ENCODE assay signal across 1 cellular context in genomic region chr2:175180701-175181103, GRCh38.
TF ChIP-seq lines count a peak whose summit lies in the region.

No MANE protein-coding gene starts in this region.

TF ChIP-seq in K562, 482 proteins besides CTCF, POLR2A, EP300 and RAD21 (continues in another document):
- TF ChIP-seq CUX1 (CRISPR knock-in tag; IDR thresholded peaks at IDR 0.05) (0 out of 2 replicates have a peak, but pooled peaks have one; percentile 17), MXI1 (IDR thresholded peaks at IDR 0.05; ENCODE audit: low read depth, low read length) (no peak), HES1 (IDR thresholded peaks at IDR 0.05; ENCODE audit: low read depth) (no peak), ATF3 (IDR thresholded peaks at IDR 0.05) (no peak), ATF3 (CRISPR knock-in tag; conservative IDR thresholded peaks at IDR 0.05) (no peak), ZEB2 (IDR thresholded peaks at IDR 0.05) (no peak), CHD1 (IDR thresholded peaks at IDR 0.05; ENCODE audit: low read length) (peak; percentile 28), HDAC2 (IDR thresholded peaks at IDR 0.05) (peak; percentile 61; the same call in 1 of the 2 replicates), ZNF586 (CRISPR knock-in tag; conservative IDR thresholded peaks at IDR 0.05) (0 out of 2 replicates have a peak, but pooled peaks have one; percentile 10), ZSCAN29 (IDR thresholded peaks at IDR 0.05) (0 out of 2 replicates have a peak, but pooled peaks have one; percentile 10), ZNF444 (CRISPR knock-in tag; IDR thresholded peaks at IDR 0.05) (no peak), CBFA2T2 (conservative IDR thresholded peaks at IDR 0.05) (no peak), ZNF639 (CRISPR knock-in tag; conservative IDR thresholded peaks at IDR 0.05 in 1 of 2, IDR thresholded peaks at IDR 0.05 in 1 of 2) (0 out of 4 replicates have a peak, but pooled peaks of 1 of the 2 experiments have one; percentile 26), ZNF165 (CRISPR knock-in tag; IDR thresholded peaks at IDR 0.05; ENCODE audit: borderline replicate concordance) (no peak), EHMT2 (IDR thresholded peaks at IDR 0.05) (0 out of 2 replicates have a peak, but pooled peaks have one; percentile 27), GTF2A2 (tag; IDR thresholded peaks at IDR 0.05) (0 out of 2 replicates have a peak, but pooled peaks have one; percentile 2), SRF (CRISPR knock-in tag; IDR thresholded peaks at IDR 0.05) (peak in 1 of 2 experiments; percentile 47; a peak in 1 of 4 replicates), TFAP4 (CRISPR knock-in tag; IDR thresholded peaks at IDR 0.05; ENCODE audit: borderline replicate concordance) (0 out of 2 replicates have a peak, but pooled peaks have one; percentile 38), TCF15 (CRISPR knock-in tag; IDR thresholded peaks at IDR 0.05) (no peak), SMARCA4 (IDR thresholded peaks at IDR 0.05) (peak; percentile 61), POLR2AphosphoS5 (IDR thresholded peaks at IDR 0.05; ENCODE audit: control insufficient read depth, insufficient read depth, low read depth, low read length) (peak; percentile 84), ZC3H4 (CRISPR knock-in tag; IDR thresholded peaks at IDR 0.05; ENCODE audit: borderline replicate concordance) (no peak), ESRRA (IDR thresholded peaks at IDR 0.05; ENCODE audit: borderline replicate concordance, low read depth) (peak; percentile 93), ZNF224 (CRISPR knock-in tag; IDR thresholded peaks at IDR 0.05) (peak; percentile 83; the same call in 1 of the 2 replicates), ZBTB5 (IDR thresholded peaks at IDR 0.05) (no peak), CREB3L1 (IDR thresholded peaks at IDR 0.05; ENCODE audit: borderline replicate concordance, low read depth) (no peak), RB1 (IDR thresholded peaks at IDR 0.05; ENCODE audit: low read depth) (0 out of 2 replicates have a peak, but pooled peaks have one; percentile 30), SLC30A9 (CRISPR knock-in tag; IDR thresholded peaks at IDR 0.05) (no peak), ZBTB26 (CRISPR knock-in tag; IDR thresholded peaks at IDR 0.05) (no peak), ZNF655 (CRISPR knock-in tag; IDR thresholded peaks at IDR 0.05) (no peak), ZNF146 (CRISPR knock-in tag; IDR thresholded peaks at IDR 0.05; ENCODE audit: unreplicated experiment) (no peak), TAF1 (IDR thresholded peaks at IDR 0.05; ENCODE audit: control insufficient read depth, extremely low read depth, insufficient read depth, low read length, severe bottlenecking) (peak; percentile 85), XRCC5 (IDR thresholded peaks at IDR 0.05; ENCODE audit: low read depth, low read length) (peak; percentile 64; the same call in 1 of the 2 replicates), TBL1XR1 (IDR thresholded peaks at IDR 0.05; ENCODE audit: low read length in 2 of 2) (0 out of 4 replicates have a peak, but pooled peaks of 1 of the 2 experiments have one; percentile 1), E2F6 (IDR thresholded peaks at IDR 0.05; ENCODE audit: borderline replicate concordance in 1 of 2, extremely low read depth in 1 of 2, insufficient read depth in 1 of 2, insufficient read length in 1 of 2, low read depth in 1 of 2, low read length in 1 of 2, poor library complexity in 1 of 2, severe bottlenecking in 1 of 2) (peak in 1 of 2 experiments; percentile 35), NR2C2 (CRISPR knock-in tag; IDR thresholded peaks at IDR 0.05) (no peak), NR2C2 (tag; IDR thresholded peaks at IDR 0.05) (no peak), POLR2B (IDR thresholded peaks at IDR 0.05; ENCODE audit: low read depth, partially characterized antibody) (peak; percentile 30), ZZZ3 (IDR thresholded peaks at IDR 0.05) (peak; percentile 93), YY1 (IDR thresholded peaks at IDR 0.05; ENCODE audit: borderline replicate concordance in 1 of 3, control insufficient read depth in 1 of 3, extremely low read depth in 1 of 3, insufficient read depth in 3 of 3, insufficient read length in 1 of 3, insufficient replicate concordance in 2 of 3, low read depth in 1 of 3, low read length in 2 of 3) (peak in 1 of 3 experiments; percentile 52), HDAC3 (IDR thresholded peaks at IDR 0.05; ENCODE audit: borderline replicate concordance, partially characterized antibody) (no peak), MAZ (CRISPR knock-in tag; conservative IDR thresholded peaks at IDR 0.05 in 1 of 2, IDR thresholded peaks at IDR 0.05 in 1 of 2) (peak in 1 of 2 experiments; percentile 61; a peak in 3 of 4 replicates), DACH1 (IDR thresholded peaks at IDR 0.05; ENCODE audit: partially characterized antibody) (no peak), CAMTA2 (CRISPR knock-in tag; conservative IDR thresholded peaks at IDR 0.05) (no peak), VEZF1 (CRISPR knock-in tag; IDR thresholded peaks at IDR 0.05) (peak; percentile 73)
